27 cellular contexts compared by ENCODE assay signal in the genomic region with DNA sequence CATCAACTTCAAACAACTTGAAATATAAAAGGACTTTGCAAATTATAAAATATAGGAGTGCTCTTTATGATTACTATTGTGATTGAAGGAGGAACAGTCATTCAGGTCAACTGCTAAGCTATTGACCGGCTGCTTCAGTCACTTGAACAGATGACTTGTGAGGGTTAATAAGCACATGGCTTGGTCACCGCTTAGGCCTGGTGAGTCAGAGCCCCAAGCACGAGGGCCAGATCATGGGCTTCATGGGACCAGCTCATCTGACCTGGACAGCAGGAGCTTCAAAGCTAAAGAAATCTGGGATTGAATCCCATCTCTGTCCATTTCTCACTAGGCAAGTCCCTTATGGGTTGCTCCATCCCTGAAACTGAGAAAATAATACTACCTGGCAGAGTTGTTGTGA.
DNase-seq lines count a peak whose midpoint lies in the region; ATAC-seq and TF ChIP-seq lines count a peak whose summit lies in the region.
"Had no signal": no experiment of that assay in that cellular context is flagged by ENCODE, and none has a peak within 500 bp of the region (broad histone marks: within the 10 kb centered on the region; RNA-seq: fewer than 3 reads in every experiment).

No MANE protein-coding gene starts in this region.

- no peaks in the 10 kb centered on the region for H3K27me3 ChIP-seq in osteoblast (ENCODE audit: insufficient read depth, low read length)
- H3K27me3 ChIP-seq: foreskin keratinocyte, vagina had no signal

- ATAC-seq in HG02763 (IDR thresholded peaks at IDR 0.05; ENCODE audit: unreplicated experiment) = no peak
- ATAC-seq in GM21737 (IDR thresholded peaks at IDR 0.05; ENCODE audit: unreplicated experiment) = no peak
- ATAC-seq: foreskin keratinocyte had no signal

- H3K4me2 ChIP-seq in osteoblast (ENCODE audit: insufficient read depth, low read length) = no peak overlapping the region
- H3K4me2 ChIP-seq: KMS-11 had no signal

- no peaks in the 10 kb centered on the region for H3K27me3 Mint-ChIP-seq in dendritic cell treated with granulocyte-macrophage colony-stimulating factor and Interleukin-4, amounts not matched to agents 40 ng/mL and 50 ng/mL, for 4 days
- H3K27me3 Mint-ChIP-seq: CD4-positive, alpha-beta T cell; progenitor cell of endocrine pancreas had no signal

- in situ Hi-C loops in Caki2 (cut with HindIII; ENCODE audit: low pct_unique_long_range_greater_than_20kb, low sequenced_read_pairs) = no loop called here

- no peak overlapping the region for H3K4me3 ChIP-seq in osteoblast (ENCODE audit: insufficient read depth, low read length)
- H3K4me3 ChIP-seq: skin epidermis, vagina had no signal

- TF ChIP-seq CTCF in osteoblast (IDR thresholded peaks at IDR 0.05; ENCODE audit: extremely low read depth, low read depth, low read length) = no peak

- H4K20me1 ChIP-seq in osteoblast (ENCODE audit: insufficient read depth, low read length) = no peaks in the 10 kb centered on the region

- DNase-seq in Caki2 (ENCODE audit: low read depth) = peak; percentile 17
- peak; percentile 83 for DNase-seq in LHCN-M2 (ENCODE audit: low read depth)
- DNase-seq in osteoblast (ENCODE audit: insufficient read length, low spot score, missing footprints) = peak; percentile 76
- no peak for DNase-seq in HT-29 (ENCODE audit: low spot score)
- no peak for DNase-seq in OCI-M2 (lab: John Stamatoyannopoulos, UW; ENCODE audit: unreplicated experiment)
- DNase-seq: ACHN; activated CD4-positive, alpha-beta T cell treated with anti-CD3 and anti-CD28 coated beads, Interleukin-2, amount 50 U/mL, for 48 hours; activated naive CD4-positive, alpha-beta T cell treated with Interleukin-2 at 50 U/mL for 16 hours; CD4-positive, alpha-beta T cell; DMS53; endodermal cell; foreskin keratinocyte; NCI-H1092 treated with DMSO at 0.1 percent for 48 hours; NCI-H2107; NCI-H524; nephron progenitor cell; SIG-M5; stimulated activated CD4-positive, alpha-beta T cell treated with anti-CD3 and anti-CD28 coated beads, Interleukin-2, amount 100 ng/mL, for 48 hours; WERI-Rb-1 had no signal

- no peaks in the 10 kb centered on the region for H3K9me3 Mint-ChIP-seq in dendritic cell treated with granulocyte-macrophage colony-stimulating factor and Interleukin-4, amounts not matched to agents 40 ng/mL and 50 ng/mL, for 4 days
- H3K9me3 Mint-ChIP-seq: CD4-positive, alpha-beta T cell; endodermal cell; nephron progenitor cell; T-helper 1 cell treated with Interleukin-12 subunit alpha and Interleukin-12 subunit beta and Interleukin-4 antibody, amounts not matched to agents 30 μg/mL and 1 μg/mL, for 36 hours had no signal

- no peak overlapping the region for H3K27ac ChIP-seq in osteoblast (ENCODE audit: low read depth, low read length)
- H3K27ac ChIP-seq: foreskin keratinocyte, KMS-11, skin epidermis, vagina, WERI-Rb-1 had no signal

- peaks cover 71% of the 10 kb centered on the region for H3K4me1 Mint-ChIP-seq in dendritic cell treated with granulocyte-macrophage colony-stimulating factor and Interleukin-4, amounts not matched to agents 40 ng/mL and 50 ng/mL, for 4 days (ENCODE audit: low read depth)
- H3K4me1 Mint-ChIP-seq: endodermal cell, nephron progenitor cell had no signal

- no peak overlapping the region for H2AFZ ChIP-seq in osteoblast (ENCODE audit: low read length)

- H3K36me3 ChIP-seq in osteoblast (ENCODE audit: insufficient read depth, low read length) = no peaks in the 10 kb centered on the region
- H3K36me3 ChIP-seq: vagina, WERI-Rb-1 had no signal

- peaks cover 12% of the 10 kb centered on the region for H3K4me1 ChIP-seq in osteoblast (ENCODE audit: insufficient read depth, low read length)
- H3K4me1 ChIP-seq: foreskin keratinocyte, vagina had no signal

- no peak overlapping the region for H3K4me3 Mint-ChIP-seq in dendritic cell treated with granulocyte-macrophage colony-stimulating factor and Interleukin-4, amounts not matched to agents 40 ng/mL and 50 ng/mL, for 4 days
- H3K4me3 Mint-ChIP-seq: CD4-positive, alpha-beta T cell; endodermal cell; nephron progenitor cell; T-helper 1 cell treated with Interleukin-12 subunit alpha and Interleukin-12 subunit beta and Interleukin-4 antibody, amounts not matched to agents 30 μg/mL and 1 μg/mL, for 36 hours had no signal

- H3K9me3 ChIP-seq in osteoblast (ENCODE audit: low read depth, low read length) = no peaks in the 10 kb centered on the region
- H3K9me3 ChIP-seq: vagina had no signal

- intact Hi-C loops in dendritic cell treated with granulocyte-macrophage colony-stimulating factor and Interleukin-4, amounts not matched to agents 40 ng/mL and 50 ng/mL, for 4 days (cut with micrococcal nuclease) = loop anchor here (5.0 kb wide), 1 partner anchor 52 kb away; no protein-coding TSS in a partner anchor

- no peaks in the 10 kb centered on the region for H3K79me2 ChIP-seq in osteoblast (ENCODE audit: insufficient read depth, low read length)

- no peaks in the 10 kb centered on the region for H3K36me3 Mint-ChIP-seq in dendritic cell treated with granulocyte-macrophage colony-stimulating factor and Interleukin-4, amounts not matched to agents 40 ng/mL and 50 ng/mL, for 4 days (ENCODE audit: low read depth)

- H3K27ac Mint-ChIP-seq in dendritic cell treated with granulocyte-macrophage colony-stimulating factor and Interleukin-4, amounts not matched to agents 40 ng/mL and 50 ng/mL, for 4 days = peak overlapping the region; percentile 95
- H3K27ac Mint-ChIP-seq: CD4-positive, alpha-beta T cell; endodermal cell; nephron progenitor cell; progenitor cell of endocrine pancreas; T-helper 1 cell treated with Interleukin-12 subunit alpha and Interleukin-12 subunit beta and Interleukin-4 antibody, amounts not matched to agents 30 μg/mL and 1 μg/mL, for 36 hours had no signal

Comparison
In these comparisons a context has a peak if more than half of its experiments do, and no peak if none do; other contexts are left out.
1. DNase-seq: peak in Caki2 (single experiment), LHCN-M2 (single experiment) and osteoblast (single experiment); none in HT-29 (single experiment) and OCI-M2 (single experiment).